20 cellular contexts compared by ENCODE assay signal in the genomic region with DNA sequence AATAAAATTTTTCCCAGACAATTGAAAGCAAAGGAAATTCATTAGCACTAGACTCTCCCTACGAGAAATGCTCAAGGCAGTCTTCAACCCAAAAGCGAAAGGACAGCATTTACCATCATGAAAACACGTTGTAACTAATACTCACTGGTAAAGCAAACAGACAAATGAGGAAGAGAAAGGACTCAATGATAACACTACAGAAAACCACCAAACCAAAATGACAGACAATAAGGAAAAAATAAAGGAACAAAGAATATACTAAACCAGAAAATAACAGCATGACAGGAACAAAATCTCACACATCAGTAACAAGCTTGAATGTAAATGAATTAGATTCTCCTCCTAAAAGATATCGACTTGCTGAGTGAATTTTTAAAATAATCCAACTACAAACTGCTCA.
"Had no signal": no experiment of that assay in that cellular context is flagged by ENCODE, and none has a peak within 500 bp of the region (broad histone marks: within the 10 kb centered on the region; RNA-seq: fewer than 3 reads in every experiment).

No MANE protein-coding gene starts in this region.

- H3K9me3 ChIP-seq: gastrocnemius medialis, ovary, right lobe of liver, upper lobe of right lung had no signal

- H3K27ac ChIP-seq: gastrocnemius medialis, ovary, right lobe of liver, upper lobe of right lung had no signal

- H3K4me1 ChIP-seq: gastrocnemius medialis, right lobe of liver, upper lobe of right lung had no signal

- H3K27me3 ChIP-seq: gastrocnemius medialis, ovary, right lobe of liver, upper lobe of right lung had no signal

- H3K36me3 ChIP-seq: gastrocnemius medialis, ovary, right lobe of liver, upper lobe of right lung had no signal

- FAIRE-seq: kidney, small intestine had no signal

- DNase-seq: activated B cell treated with CpG ODN at 0.5 μM for 24 hours; activated CD4-positive, alpha-beta memory T cell treated with anti-CD3 and anti-CD28 coated beads for 36 hours; activated CD4-positive, alpha-beta T cell treated with anti-CD3 and anti-CD28 coated beads for 4 hours; activated T-cell treated with anti-CD3 and anti-CD28 coated beads for 4 hours; amniotic stem cell; effector CD4-positive, alpha-beta T cell; gastrocnemius medialis; head of caudate nucleus; kidney; natural killer cell; ovary; right lobe of liver; small intestine; stimulated activated CD4-positive, alpha-beta T cell treated with anti-CD3 and anti-CD28 coated beads, Interleukin-15, amount 100 ng/mL, for 24 hours; stimulated activated CD4-positive, alpha-beta T cell treated with anti-CD3 and anti-CD28 coated beads, Interleukin-2, amount 100 ng/mL, for 48 hours; upper lobe of right lung had no signal

- ATAC-seq: esophagus mucosa; gastrocnemius medialis; left lobe of liver; natural killer cell; right lobe of liver; stimulated activated effector memory CD8-positive, alpha-beta T cell treated with anti-CD3 and anti-CD28 coated beads, Interleukin-12 subunit alpha, Interleukin-12 subunit beta, amount 100 ng/mL, for 72 hours; upper lobe of right lung had no signal

- H3K4me3 ChIP-seq: gastrocnemius medialis, lung, ovary, right lobe of liver, upper lobe of right lung had no signal
